ENCODE assay signal across 1 cellular context in genomic region chr16:86240716-86241363, GRCh38.
TF ChIP-seq lines count a peak whose summit lies in the region.

No MANE protein-coding gene starts in this region.

TF ChIP-seq in GM23338, 12 proteins besides CTCF, POLR2A, EP300 and RAD21 (continued from another document):
- TF ChIP-seq REST (IDR thresholded peaks at IDR 0.05; ENCODE audit: unreplicated experiment), result no peak
- no peak for TF ChIP-seq STAT1 (IDR thresholded peaks at IDR 0.05; ENCODE audit: unreplicated experiment)
- TF ChIP-seq ZNF462 (CRISPR knock-in tag; IDR thresholded peaks at IDR 0.05), result no peak
- TF ChIP-seq CREB1 (CRISPR knock-in tag; IDR thresholded peaks at IDR 0.05; ENCODE audit: low read depth), result no peak
- no peak for TF ChIP-seq ETS1 (IDR thresholded peaks at IDR 0.05)
- no peak for TF ChIP-seq JUNB (IDR thresholded peaks at IDR 0.05; ENCODE audit: unreplicated experiment)
- no peak for TF ChIP-seq ZNF331 (CRISPR knock-in tag; IDR thresholded peaks at IDR 0.05; ENCODE audit: low read depth)
- TF ChIP-seq NANOG (IDR thresholded peaks at IDR 0.05; ENCODE audit: borderline replicate concordance), result no peak
- no peak for TF ChIP-seq EZH2phosphoT487 (IDR thresholded peaks at IDR 0.05; ENCODE audit: unreplicated experiment)
- no peak for TF ChIP-seq ZNF114 (CRISPR knock-in tag; IDR thresholded peaks at IDR 0.05)
